ENCODE assay signal across 8 cellular contexts in genomic region chr14:75831455-75831854, GRCh38.
DNase-seq lines count a peak whose midpoint lies in the region; ATAC-seq, FAIRE-seq and TF ChIP-seq lines count a peak whose summit lies in the region.

No MANE protein-coding gene starts in this region.

- H3K27ac ChIP-seq in ACC112 (ENCODE audit: low read depth, low read length) = peak overlapping the region; percentile 92
- peak overlapping the region; percentile 63 for H3K27ac ChIP-seq in fibroblast of lung (ENCODE audit: insufficient read depth, low read length)
- H3K27ac ChIP-seq in small intestine (ENCODE audit: low read depth in 1 of 2, low read length in 1 of 2) = peak overlapping the region in 1 of 2 donors; percentile 71

- no peaks in the 10 kb centered on the region; the same call in 1 of the 2 replicates for H3K36me3 ChIP-seq in ACC112 (ENCODE audit: insufficient read depth, low read length)
- no peaks in the 10 kb centered on the region for H3K36me3 ChIP-seq in Loucy (ENCODE audit: insufficient read depth, low read length)
- H3K36me3 ChIP-seq in fibroblast of lung (ENCODE audit: control insufficient read depth, insufficient read depth, low read length) = no peaks in the 10 kb centered on the region
- no peaks in the 10 kb centered on the region for H3K36me3 ChIP-seq in small intestine (ENCODE audit: control insufficient read depth in 2 of 2, insufficient read depth in 2 of 2, low read length in 2 of 2)

- no peaks in the 10 kb centered on the region for H3F3A ChIP-seq in Loucy (ENCODE audit: low read depth)

- WGBS in small intestine, 3 donors = 22 to 39% (median 31%) methylated on average over 5 of the region's 5 CpGs

- H4K20me1 ChIP-seq in Loucy (ENCODE audit: insufficient read depth, low read length, poor library complexity, severe bottlenecking) = no peaks in the 10 kb centered on the region
- H4K20me1 ChIP-seq in fibroblast of lung (ENCODE audit: control insufficient read depth, extremely low read depth, insufficient read depth, low read length) = no peaks in the 10 kb centered on the region

- DNase-seq in activated CD4-positive, alpha-beta T cell treated with anti-CD3 and anti-CD28 coated beads, Interleukin-2, amount 50 U/mL, for 1 hour = peak; percentile 25
- DNase-seq in fibroblast of lung (ENCODE audit: low read depth in 2 of 2) (peak; percentile 75 to 91), small intestine (peak; percentile 60), globus pallidus (ENCODE audit: low spot score) (no peak), occipital lobe (lab: John Stamatoyannopoulos, UW) (no peak)

- H3K4me1 ChIP-seq in ACC112 (ENCODE audit: control insufficient read depth, insufficient read depth, low read length, unreplicated experiment) = peaks cover 22% of the 10 kb centered on the region
- peaks cover 23% of the 10 kb centered on the region for H3K4me1 ChIP-seq in Loucy (ENCODE audit: insufficient read depth, low read length, poor library complexity, severe bottlenecking)
- peaks cover 11% of the 10 kb centered on the region for H3K4me1 ChIP-seq in fibroblast of lung (ENCODE audit: control insufficient read depth, extremely low read depth, insufficient read depth, low read length)
- peaks cover 0 to 2% of the 10 kb centered on the region in 2 donors for H3K4me1 ChIP-seq in small intestine (ENCODE audit: control insufficient read depth in 2 of 2, insufficient read depth in 1 of 2, low read depth in 1 of 2, low read length in 1 of 2)

- H3K27me3 ChIP-seq in ACC112 (ENCODE audit: insufficient read depth, low read length) = no peaks in the 10 kb centered on the region
- no peaks in the 10 kb centered on the region for H3K27me3 ChIP-seq in Loucy (ENCODE audit: insufficient read depth, low read length, poor library complexity, severe bottlenecking)
- H3K27me3 ChIP-seq in fibroblast of lung (ENCODE audit: control insufficient read depth, insufficient read depth, low read length) = no peaks in the 10 kb centered on the region
- H3K27me3 ChIP-seq in small intestine (ENCODE audit: control insufficient read depth in 2 of 2, insufficient read depth in 2 of 2, low read length in 2 of 2) = no peaks in the 10 kb centered on the region

- H3K9me3 ChIP-seq in Loucy (ENCODE audit: insufficient read depth, low read depth, low read length) (no peaks in the 10 kb centered on the region), fibroblast of lung (ENCODE audit: control insufficient read depth, insufficient read depth, low read depth, low read length) (no peaks in the 10 kb centered on the region), small intestine (ENCODE audit: control insufficient read depth, low read depth) (no peaks in the 10 kb centered on the region)

- peak overlapping the region; percentile 78 for H2AFZ ChIP-seq in ACC112 (ENCODE audit: low read length, unreplicated experiment)
- peak overlapping the region; percentile 31 for H2AFZ ChIP-seq in Loucy (ENCODE audit: low read length)
- no peak overlapping the region for H2AFZ ChIP-seq in fibroblast of lung (ENCODE audit: low read length)

- FAIRE-seq in small intestine (lab: Jason Lieb, UNC) = no peak

- no peaks in the 10 kb centered on the region for H3K9me2 ChIP-seq in Loucy (replicated peaks; ENCODE audit: low read depth, low read length)

- no peak for ATAC-seq in HG03432 (IDR thresholded peaks at IDR 0.05; ENCODE audit: unreplicated experiment)

- H3K79me2 ChIP-seq in ACC112 (ENCODE audit: control insufficient read depth, insufficient read depth, low read length, unreplicated experiment) (no peaks in the 10 kb centered on the region), Loucy (ENCODE audit: insufficient read depth, low read length) (no peaks in the 10 kb centered on the region), fibroblast of lung (ENCODE audit: control insufficient read depth, insufficient read depth, low read length) (no peaks in the 10 kb centered on the region)

- TF ChIP-seq CTCF in Loucy (conservative IDR thresholded peaks at IDR 0.05; ENCODE audit: low read length) (no peak), fibroblast of lung (conservative IDR thresholded peaks at IDR 0.05 in 1 of 2, IDR thresholded peaks at IDR 0.05 in 1 of 2; ENCODE audit: low read depth in 1 of 2, low read length in 2 of 2) (no peak)

- H3K4me2 ChIP-seq in Loucy (ENCODE audit: low read depth, low read length, poor library complexity, severe bottlenecking) = peak overlapping the region; percentile 66
- H3K4me2 ChIP-seq in fibroblast of lung (ENCODE audit: extremely low read depth, insufficient read depth, low read length) = peak overlapping the region; percentile 87

- peak overlapping the region; percentile 55; the same call in 1 of the 2 replicates for H3K4me3 ChIP-seq in ACC112 (ENCODE audit: low read depth, low read length)
- H3K4me3 ChIP-seq in Loucy (ENCODE audit: low read length, poor library complexity, severe bottlenecking) = peak overlapping the region; percentile 42
- H3K4me3 ChIP-seq in fibroblast of lung (replicated peaks in 1 of 4; ENCODE audit: control extremely low read depth in 1 of 4, insufficient read depth in 1 of 4, low read depth in 3 of 4, low read length in 4 of 4) = peak overlapping the region in 1 of 4 experiments; percentile 7
- H3K4me3 ChIP-seq in small intestine (ENCODE audit: low read depth in 1 of 2, low read length in 2 of 2) = no peak overlapping the region

- H3K9ac ChIP-seq in Loucy (ENCODE audit: low read depth, low read length, poor library complexity, severe bottlenecking) (peak overlapping the region; percentile 23), fibroblast of lung (ENCODE audit: insufficient read depth, low read length) (no peak overlapping the region)

Comparison
In these comparisons a context has a peak if more than half of its experiments do, and no peak if none do; other contexts are left out.
1. H3K4me3 ChIP-seq: peak in ACC112 (single experiment) and Loucy (single experiment); none in small intestine (0 of 2).
2. DNase-seq: peak in activated CD4-positive, alpha-beta T cell treated with anti-CD3 and anti-CD28 coated beads, Interleukin-2, amount 50 U/mL, for 1 hour (single experiment), fibroblast of lung (2 of 2) and small intestine (single experiment); none in globus pallidus (single experiment) and occipital lobe (single experiment).